Comparison of ENCODE assay signal across 11 cellular contexts in genomic region chr6:85864453-85865401, GRCh38.
A peak's percentile ranks its signal among the peaks of the same experiment; 100 is the strongest.
DNase-seq lines count a peak whose midpoint lies in the region; ATAC-seq and TF ChIP-seq lines count a peak whose summit lies in the region.
"Had no signal": no experiment of that assay in that cellular context is flagged by ENCODE, and none has a peak within 500 bp of the region (broad histone marks: within the 10 kb centered on the region; RNA-seq: fewer than 3 reads in every experiment).

No MANE protein-coding gene starts in this region.

- no peaks in the 10 kb centered on the region for H3K36me3 Mint-ChIP-seq in activated T-helper 17 cell treated with anti-CD3 and anti-CD28 coated beads, Interleukin-2, amount 50 U/mL, for 72 hours (ENCODE audit: low read depth)
- no peaks in the 10 kb centered on the region for H3K36me3 Mint-ChIP-seq in naive thymus-derived CD4-positive, alpha-beta T cell

- peak overlapping the region; percentile 32 for H3K4me2 ChIP-seq in SK-N-SH

- TF ChIP-seq CTCF in SK-N-SH (IDR thresholded peaks at IDR 0.05) (no peak), body of pancreas (IDR thresholded peaks at IDR 0.05) (peak in 3 of 7 experiments; percentile 25 to 29 (median 29)), vagina (IDR thresholded peaks at IDR 0.05) (no peak)

- no peaks in the 10 kb centered on the region for H3K9me3 ChIP-seq in SK-N-SH
- H3K9me3 ChIP-seq in body of pancreas = no peaks in the 10 kb centered on the region
- H3K9me3 ChIP-seq in vagina = no peaks in the 10 kb centered on the region
- no peaks in the 10 kb centered on the region for H3K9me3 ChIP-seq in naive thymus-derived CD4-positive, alpha-beta T cell (ENCODE audit: control insufficient read depth in 2 of 3, low read length in 3 of 3)

- H3K36me3 ChIP-seq in SK-N-SH (replicated peaks in 1 of 2; ENCODE audit: control insufficient read depth in 1 of 2, insufficient read depth in 2 of 2, low read length in 1 of 2) (no peaks in the 10 kb centered on the region), body of pancreas (replicated peaks in 1 of 2; ENCODE audit: insufficient read depth in 1 of 2, low read depth in 2 of 2) (no peaks in the 10 kb centered on the region), vagina (no peaks in the 10 kb centered on the region)
- no peaks in the 10 kb centered on the region for H3K36me3 ChIP-seq in naive thymus-derived CD4-positive, alpha-beta T cell (ENCODE audit: control insufficient read depth in 2 of 3, insufficient read depth in 3 of 3, low read length in 3 of 3)

- H3K27ac Mint-ChIP-seq in activated T-helper 17 cell treated with anti-CD3 and anti-CD28 coated beads, Interleukin-2, amount 50 U/mL, for 72 hours = no peak overlapping the region
- H3K27ac Mint-ChIP-seq in naive thymus-derived CD4-positive, alpha-beta T cell = no peak overlapping the region

- H3K9ac ChIP-seq in SK-N-SH = no peak overlapping the region

- ATAC-seq in SK-N-SH treated with all-trans-retinoic acid at 6 μM for 48 hours = no peak; the same call in 2 of the 3 replicates
- ATAC-seq in body of pancreas = peak; percentile 67
- no peak for ATAC-seq in activated T-helper 17 cell treated with anti-CD3 and anti-CD28 coated beads, Interleukin-2, amount 50 U/mL, for 72 hours (replicated peaks)
- ATAC-seq in naive thymus-derived CD4-positive, alpha-beta T cell = no peak

- POLR2A ChIA-PET in SK-N-SH (lab: Yijun Ruan, JAX) = no interaction called here
- POLR2A ChIA-PET in naive thymus-derived CD4-positive, alpha-beta T cell (lab: Charles Lee) = no interaction called here

- H3K27me3 Mint-ChIP-seq in activated T-helper 17 cell treated with anti-CD3 and anti-CD28 coated beads, Interleukin-2, amount 50 U/mL, for 72 hours = peaks cover 4% of the 10 kb centered on the region
- peaks cover 0 to 13% (median 0%) of the 10 kb centered on the region in 5 donors for H3K27me3 Mint-ChIP-seq in naive thymus-derived CD4-positive, alpha-beta T cell

- TF ChIP-seq POLR2A in body of pancreas (IDR thresholded peaks at IDR 0.05) (peak in 2 of 3 donors; percentile 30 to 45), vagina (IDR thresholded peaks at IDR 0.05) (no peak)

- DNase-seq in SK-N-SH = no peak
- DNase-seq in body of pancreas = peak; percentile 34 to 66 (median 62)
- DNase-seq in iris pigment epithelial cell (ENCODE audit: low read depth) = peak; percentile 13
- DNase-seq in vagina (ENCODE audit: extremely low spot score in 2 of 2) = no peak
- no peak for DNase-seq in SHP77 (lab: John Stamatoyannopoulos, UW)
- DNase-seq in naive thymus-derived CD4-positive, alpha-beta T cell = no peak
- DNase-seq: ACHN, glutamatergic neuron, NCI-H1436 had no signal

- H3F3A ChIP-seq in SK-N-SH (replicated peaks; ENCODE audit: insufficient read depth) = no peaks in the 10 kb centered on the region

- H3K9me3 Mint-ChIP-seq in activated T-helper 17 cell treated with anti-CD3 and anti-CD28 coated beads, Interleukin-2, amount 50 U/mL, for 72 hours = no peaks in the 10 kb centered on the region
- peaks cover 0 to 5% (median 0%) of the 10 kb centered on the region in 11 donors for H3K9me3 Mint-ChIP-seq in naive thymus-derived CD4-positive, alpha-beta T cell

- no peak for TF ChIP-seq EP300 in SK-N-SH (IDR thresholded peaks at IDR 0.05; ENCODE audit: borderline replicate concordance in 1 of 2, low read depth in 1 of 2, low read length in 1 of 2)

- TF ChIP-seq RAD21 in SK-N-SH (IDR thresholded peaks at IDR 0.05; ENCODE audit: low read length) = no peak

- H3K27me3 ChIP-seq in SK-N-SH (ENCODE audit: insufficient read depth) (no peaks in the 10 kb centered on the region), body of pancreas (no peaks in the 10 kb centered on the region), vagina (no peaks in the 10 kb centered on the region)
- H3K27me3 ChIP-seq in naive thymus-derived CD4-positive, alpha-beta T cell (ENCODE audit: control insufficient read depth in 2 of 2, insufficient read depth in 2 of 2, low read length in 2 of 2) = no peaks in the 10 kb centered on the region

- H3K4me3 ChIP-seq in SK-N-SH (ENCODE audit: low read depth in 2 of 2, low read length in 1 of 2) = peak overlapping the region in 1 of 2 experiments; percentile 28; a peak in 1 of 4 replicates
- no peak overlapping the region for H3K4me3 ChIP-seq in body of pancreas
- peak overlapping the region in 1 of 2 donors; percentile 48 for H3K4me3 ChIP-seq in vagina
- H3K4me3 ChIP-seq in naive thymus-derived CD4-positive, alpha-beta T cell (ENCODE audit: low read length) = no peak overlapping the region

- no peaks in the 10 kb centered on the region for H3K4me1 Mint-ChIP-seq in activated T-helper 17 cell treated with anti-CD3 and anti-CD28 coated beads, Interleukin-2, amount 50 U/mL, for 72 hours
- no peaks in the 10 kb centered on the region for H3K4me1 Mint-ChIP-seq in naive thymus-derived CD4-positive, alpha-beta T cell

- H3K79me2 ChIP-seq in SK-N-SH (ENCODE audit: insufficient read depth) = no peaks in the 10 kb centered on the region

- H2AFZ ChIP-seq in SK-N-SH (ENCODE audit: low read depth) = no peak overlapping the region

- H4K20me1 ChIP-seq in SK-N-SH (ENCODE audit: insufficient read depth) = no peaks in the 10 kb centered on the region

- H3K9me2 ChIP-seq in SK-N-SH = no peaks in the 10 kb centered on the region

- no peak overlapping the region for H3K4me3 Mint-ChIP-seq in activated T-helper 17 cell treated with anti-CD3 and anti-CD28 coated beads, Interleukin-2, amount 50 U/mL, for 72 hours
- H3K4me3 Mint-ChIP-seq in naive thymus-derived CD4-positive, alpha-beta T cell = no peak overlapping the region

- peaks cover 0 to 2% of the 10 kb centered on the region in 2 experiments; a peak in 1 of 4 replicates for H3K4me1 ChIP-seq in SK-N-SH (ENCODE audit: control insufficient read depth in 1 of 2, insufficient read depth in 2 of 2, low read depth in 1 of 2, low read length in 1 of 2)
- H3K4me1 ChIP-seq in body of pancreas = peaks cover 50% of the 10 kb centered on the region
- H3K4me1 ChIP-seq in vagina = peaks cover 31% of the 10 kb centered on the region
- H3K4me1 ChIP-seq in naive thymus-derived CD4-positive, alpha-beta T cell (ENCODE audit: control insufficient read depth in 2 of 2, insufficient read depth in 2 of 2, low read length in 2 of 2) = no peaks in the 10 kb centered on the region

- CTCF ChIA-PET in SK-N-SH (lab: Yijun Ruan, JAX) = interaction anchor here (1.5 kb wide), 1 partner anchor 58 kb away, joined by 3 read pairs; no protein-coding TSS in a partner anchor
- CTCF ChIA-PET in naive thymus-derived CD4-positive, alpha-beta T cell (lab: Charles Lee) = no interaction called here

- intact Hi-C loops in body of pancreas (cut with DNase I) (no loop called here), vagina (cut with DNase I) (no loop called here)
- intact Hi-C loops in naive thymus-derived CD4-positive, alpha-beta T cell (cut with micrococcal nuclease) = no loop called here

- H3K27ac ChIP-seq in SK-N-SH (ENCODE audit: low read depth in 2 of 2, low read length in 1 of 2) (no peak overlapping the region), body of pancreas (peak overlapping the region; percentile 67 to 82 (median 72)), vagina (peak overlapping the region; percentile 59)
- no peak overlapping the region for H3K27ac ChIP-seq in naive thymus-derived CD4-positive, alpha-beta T cell (ENCODE audit: low read depth, low read length)

- WGBS in SK-N-SH (ENCODE audit: low lambda C conversion rate) = 9% methylated on average over 7 of the region's 7 CpGs
- 11 to 13% methylated on average over 7 of the region's 7 CpGs for WGBS in body of pancreas, 2 donors

TF ChIP-seq in SK-N-SH, 30 proteins besides CTCF, POLR2A, EP300 and RAD21 (continues in another document):
- TF ChIP-seq NFIC (IDR thresholded peaks at IDR 0.05; ENCODE audit: borderline replicate concordance) (no peak), GATA2 (CRISPR knock-in tag; IDR thresholded peaks at IDR 0.05) (no peak), RXRA (IDR thresholded peaks at IDR 0.05; ENCODE audit: borderline replicate concordance, low read depth) (no peak), SIN3A (IDR thresholded peaks at IDR 0.05; ENCODE audit: borderline replicate concordance, low read depth, low read length) (no peak)

TF ChIP-seq in SK-N-SH treated with all-trans-retinoic acid at 6 μM for 48 hours, 23 proteins besides CTCF, POLR2A, EP300 and RAD21 (continues in another document):
- TF ChIP-seq ZFP3 (CRISPR knock-in tag; IDR thresholded peaks at IDR 0.05) (no peak), ZNF565 (CRISPR knock-in tag; conservative IDR thresholded peaks at IDR 0.05; ENCODE audit: low read depth) (no peak), TOX (CRISPR knock-in tag; IDR thresholded peaks at IDR 0.05; ENCODE audit: borderline replicate concordance) (no peak), CSRNP3 (CRISPR knock-in tag; IDR thresholded peaks at IDR 0.05) (no peak), ZFP30 (CRISPR knock-in tag; IDR thresholded peaks at IDR 0.05) (no peak)

Comparison
In these comparisons a context has a peak if more than half of its experiments do, and no peak if none do; other contexts are left out.
1. DNase-seq: peak in body of pancreas (4 of 4) and iris pigment epithelial cell (single experiment); none in SK-N-SH (single experiment), vagina (0 of 2), SHP77 (0 of 2) and naive thymus-derived CD4-positive, alpha-beta T cell (0 of 9).
2. H3K27ac ChIP-seq: peak in body of pancreas (4 of 4) and vagina (single experiment); none in SK-N-SH (0 of 2) and naive thymus-derived CD4-positive, alpha-beta T cell (single experiment).
3. POLR2A ChIP-seq: peak in body of pancreas (2 of 3); none in vagina (0 of 2).